ENCODE assay signal across 8 cellular contexts in the genomic region with DNA sequence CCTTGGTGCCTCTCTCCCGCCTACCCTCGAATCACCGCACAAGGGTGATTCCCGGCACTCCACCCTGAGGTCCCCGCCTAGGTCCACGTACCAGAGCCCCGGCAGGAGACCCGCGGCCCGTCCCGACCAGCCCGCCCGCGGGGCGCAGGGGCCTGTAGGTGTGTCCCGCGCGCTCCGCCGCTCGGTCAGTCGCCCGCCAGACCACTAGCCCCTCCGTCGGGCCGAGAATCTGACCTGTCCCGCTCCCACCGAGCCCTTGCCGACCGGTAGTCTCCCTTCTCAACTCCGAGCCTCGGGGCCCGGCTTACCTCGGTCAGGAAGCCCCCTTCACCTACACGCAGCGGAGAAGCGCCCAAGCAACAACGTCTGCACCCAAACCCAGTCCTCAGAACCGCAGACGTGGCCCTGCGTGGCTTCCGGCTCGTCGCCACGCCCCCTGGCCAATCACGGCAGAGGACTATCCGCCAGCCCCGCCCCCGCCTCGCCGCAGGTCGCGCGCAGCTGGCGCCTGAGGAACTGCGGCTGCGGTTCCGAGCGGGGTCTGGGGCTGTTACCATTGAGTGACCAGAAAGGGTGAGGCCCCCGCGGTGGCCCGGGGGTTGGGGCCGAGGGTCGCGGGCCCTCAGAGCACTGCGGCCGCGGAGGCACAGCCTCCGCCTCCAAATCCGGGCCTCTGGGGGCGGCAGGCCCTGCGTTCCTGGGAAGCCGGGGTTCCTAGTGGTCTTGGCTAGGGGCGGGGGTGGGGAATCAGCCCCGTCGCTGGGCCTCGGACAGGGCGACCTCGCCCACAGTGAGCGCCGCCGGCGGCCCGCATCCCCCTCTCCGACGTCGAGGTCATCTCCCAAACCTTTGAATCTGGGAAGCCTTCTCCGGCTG. TPM values are rescaled to one million over a fixed set of nuclear protein-coding genes. Genes with fewer than 3 reads are reported as not detected.
DNase-seq lines count a peak whose midpoint lies in the region; ATAC-seq, FAIRE-seq and TF ChIP-seq lines count a peak whose summit lies in the region.

A gene with protein sequence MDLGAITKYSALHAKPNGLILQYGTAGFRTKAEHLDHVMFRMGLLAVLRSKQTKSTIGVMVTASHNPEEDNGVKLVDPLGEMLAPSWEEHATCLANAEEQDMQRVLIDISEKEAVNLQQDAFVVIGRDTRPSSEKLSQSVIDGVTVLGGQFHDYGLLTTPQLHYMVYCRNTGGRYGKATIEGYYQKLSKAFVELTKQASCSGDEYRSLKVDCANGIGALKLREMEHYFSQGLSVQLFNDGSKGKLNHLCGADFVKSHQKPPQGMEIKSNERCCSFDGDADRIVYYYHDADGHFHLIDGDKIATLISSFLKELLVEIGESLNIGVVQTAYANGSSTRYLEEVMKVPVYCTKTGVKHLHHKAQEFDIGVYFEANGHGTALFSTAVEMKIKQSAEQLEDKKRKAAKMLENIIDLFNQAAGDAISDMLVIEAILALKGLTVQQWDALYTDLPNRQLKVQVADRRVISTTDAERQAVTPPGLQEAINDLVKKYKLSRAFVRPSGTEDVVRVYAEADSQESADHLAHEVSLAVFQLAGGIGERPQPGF (minus strand): TSS at position 395 of the 876 bp plus-strand sequence. CDS start 2,253 bp downstream, outside the sequence.
A gene (plus strand): TSS at position 487 of the 876 bp plus-strand sequence. CDS start 1,095 bp downstream, outside the sequence.

- peak within 1 kb of the TSS; percentile 59 to 76 for H3K27ac ChIP-seq in kidney (ENCODE audit: low read depth in 2 of 2, low read length in 2 of 2)

- peak within 1 kb of the TSS; percentile 86 for H3K4me3 ChIP-seq in AG10803 (ENCODE audit: low read length)
- H3K4me3 ChIP-seq in kidney (ENCODE audit: low read length in 2 of 2), result peak within 1 kb of the TSS; percentile 71 to 87

- FAIRE-seq in kidney (lab: Jason Lieb, UNC), result no peak

- H3K36me3 ChIP-seq in kidney (ENCODE audit: control insufficient read depth in 1 of 2, insufficient read depth in 2 of 2, low read length in 2 of 2), result peaks cover 0 to 3% of the 10 kb centered on the region in 2 donors

- peak within 1 kb of the TSS; percentile 75 to 78 for H3K9ac ChIP-seq in kidney (ENCODE audit: low read length in 2 of 2)

- peak; percentile 94 for ATAC-seq in GM19023 (IDR thresholded peaks at IDR 0.05; ENCODE audit: unreplicated experiment)
- peak; percentile 96 for ATAC-seq in HG03175 (IDR thresholded peaks at IDR 0.05; ENCODE audit: unreplicated experiment)

- H3K4me1 ChIP-seq in kidney (ENCODE audit: control insufficient read depth in 1 of 2, insufficient read depth in 1 of 2, low read depth in 1 of 2, low read length in 2 of 2), result peaks cover 0 to 3% of the 10 kb centered on the region in 2 donors

- no peaks in the 10 kb centered on the region for H3K9me3 ChIP-seq in kidney (ENCODE audit: control insufficient read depth in 1 of 2, low read length in 2 of 2)

- no peak for TF ChIP-seq CTCF in AG10803 (conservative IDR thresholded peaks at IDR 0.05; ENCODE audit: low read length)
- TF ChIP-seq CTCF in kidney (IDR thresholded peaks at IDR 0.05; ENCODE audit: borderline replicate concordance, extremely low read depth, insufficient read depth), result no peak

- peak; percentile 84 for DNase-seq in AG10803 (ENCODE audit: low read depth)
- DNase-seq in NCI-H345 treated with DMSO at 0.1 percent for 48 hours (lab: John Stamatoyannopoulos, UW; ENCODE audit: unreplicated experiment), result peak; percentile 79
- peak; percentile 88 for DNase-seq in activated CD4-positive, CD25-positive, alpha-beta regulatory T cell treated with anti-CD3 and anti-CD28 coated beads, Interleukin-2, amount 50 U/mL, for 72 hours
- peak; percentile 88 for DNase-seq in cerebellar cortex (ENCODE audit: low spot score)
- DNase-seq in kidney, result peak; percentile 96
- peak; percentile 73 to 85 for DNase-seq in stimulated activated CD4-positive, alpha-beta T cell treated with anti-CD3 and anti-CD28 coated beads, Interleukin-15, amount 100 ng/mL, for 1 hour (ENCODE audit: low read depth in 1 of 2, low spot score in 1 of 2)

- intact Hi-C loops in kidney (cut with DNase I), result no loop called here

RNA-seq across cellular contexts. Expression of the first gene that starts in this region (rescaled TPM):
- 31.8 TPM for total RNA-seq in kidney
- 10.3 TPM for polyA plus RNA-seq in kidney (ENCODE audit: insufficient read depth, low read depth, low replicate concordance)

RNA-seq across cellular contexts. Expression of the second gene that starts in this region (rescaled TPM):
- total RNA-seq in kidney, result 4.0 TPM
- polyA plus RNA-seq in kidney (ENCODE audit: insufficient read depth, low read depth, low replicate concordance), result 5.5 TPM

Comparison
In these comparisons a context has a peak if more than half of its experiments do, and no peak if none do; other contexts are left out.
1. Peak in every context shown above with its lines: DNase-seq, ATAC-seq, H3K4me3 ChIP-seq and H3K27ac ChIP-seq.